25 cellular contexts compared by ENCODE assay signal in the genomic region with DNA sequence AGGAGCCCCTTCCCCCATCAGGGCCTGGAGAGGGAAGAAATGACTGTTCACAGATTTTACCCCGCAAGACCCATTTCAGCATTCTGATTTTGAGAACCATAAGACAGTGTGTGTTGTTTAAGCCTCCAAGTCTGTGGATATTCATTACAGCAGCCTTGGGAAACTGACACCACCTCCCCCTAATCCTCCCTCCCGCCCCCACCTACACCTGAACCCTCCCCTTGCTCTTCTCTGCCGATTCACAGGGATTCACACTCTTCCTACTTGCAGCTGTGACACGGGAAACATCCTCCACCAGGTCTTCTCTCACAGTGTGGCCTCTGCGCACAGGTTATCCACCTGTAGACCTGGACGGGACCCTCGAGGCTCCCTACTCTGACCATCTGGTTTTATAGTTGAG. TPM values are rescaled to one million over a fixed set of nuclear protein-coding genes. Genes with fewer than 3 reads are reported as not detected.
DNase-seq lines count a peak whose midpoint lies in the region; ATAC-seq and TF ChIP-seq lines count a peak whose summit lies in the region.
"Had no signal": no experiment of that assay in that cellular context is flagged by ENCODE, and none has a peak within 500 bp of the region (broad histone marks: within the 10 kb centered on the region; RNA-seq: fewer than 3 reads in every experiment).

No MANE protein-coding gene starts in this region.

- peaks cover 13% of the 10 kb centered on the region for H3K27me3 Mint-ChIP-seq in nephron progenitor cell (ENCODE audit: low read depth, poor library complexity)
- peaks cover 24% of the 10 kb centered on the region for H3K27me3 Mint-ChIP-seq in T-helper 2 cell treated with Interferon-gamma antibody and Interleukin-4, amounts not matched to agents 5 μg/mL and 100 μg/mL, for 36 hours (ENCODE audit: low read depth)

- H3K4me1 Mint-ChIP-seq in nephron progenitor cell, result peaks cover 45% of the 10 kb centered on the region
- H3K4me1 Mint-ChIP-seq in T-helper 2 cell treated with Interferon-gamma antibody and Interleukin-4, amounts not matched to agents 5 μg/mL and 100 μg/mL, for 36 hours (ENCODE audit: low read depth), result no peaks in the 10 kb centered on the region

- no peak for TF ChIP-seq POLR2A in breast epithelium (IDR thresholded peaks at IDR 0.05)
- TF ChIP-seq POLR2A in esophagus squamous epithelium (IDR thresholded peaks at IDR 0.05), result no peak

- H3K27ac ChIP-seq in BLaER1 (no peak overlapping the region), breast epithelium (peak overlapping the region; percentile 73 to 81), esophagus squamous epithelium (no peak overlapping the region)
- H3K27ac ChIP-seq: C4-2B, SJCRH30 had no signal

- H3K36me3 Mint-ChIP-seq in nephron progenitor cell (ENCODE audit: low read depth), result no peaks in the 10 kb centered on the region
- H3K36me3 Mint-ChIP-seq in T-helper 2 cell treated with Interferon-gamma antibody and Interleukin-4, amounts not matched to agents 5 μg/mL and 100 μg/mL, for 36 hours (ENCODE audit: low read depth), result no peaks in the 10 kb centered on the region
- H3K36me3 Mint-ChIP-seq: CD8-positive, alpha-beta T cell had no signal

- H3K4me2 ChIP-seq in BLaER1, result peak overlapping the region; percentile 73

- DNase-seq in H7 (peak; percentile 52), breast epithelium (ENCODE audit: low spot score in 2 of 2) (no peak), nephron progenitor cell (no peak), NCI-H2029 (lab: John Stamatoyannopoulos, UW) (no peak), esophagus squamous epithelium (lab: John Stamatoyannopoulos, UW) (no peak)
- DNase-seq in T-helper 2 cell treated with Interferon-gamma antibody and Interleukin-4, amounts not matched to agents 5 μg/mL and 100 μg/mL, for 36 hours (ENCODE audit: low spot score), result no peak
- DNase-seq: AML-193; CD8-positive, alpha-beta T cell; DND-41; Kasumi-1; MV-4-11; NCI-H1105; NCI-H1436 treated with DMSO at 0.1 percent for 48 hours; NCI-H2081; NCI-H2171; NCI-H226; NCI-H510A; NCI-H69; SJCRH30 had no signal

- 68 to 79% methylated on average over 4 to 5 of the region's 7 CpGs for WGBS in esophagus squamous epithelium, 2 donors

- H3K4me1 ChIP-seq in BLaER1 (peaks cover 33% of the 10 kb centered on the region), breast epithelium (no peaks in the 10 kb centered on the region), esophagus squamous epithelium (peaks cover 3 to 55% (median 6%) of the 10 kb centered on the region in 3 donors)
- H3K4me1 ChIP-seq: SJCRH30 had no signal

- H3K4me3 ChIP-seq in BLaER1, result no peak overlapping the region
- H3K4me3 ChIP-seq in H7 (ENCODE audit: insufficient read depth, low read depth, low read length), result no peak overlapping the region
- no peak overlapping the region for H3K4me3 ChIP-seq in breast epithelium
- no peak overlapping the region for H3K4me3 ChIP-seq in esophagus squamous epithelium
- H3K4me3 ChIP-seq: K562, SJCRH30 had no signal

- H4K20me1 ChIP-seq in BLaER1, result no peaks in the 10 kb centered on the region

- H3K27ac Mint-ChIP-seq in nephron progenitor cell, result peak overlapping the region; percentile 35
- no peak overlapping the region for H3K27ac Mint-ChIP-seq in T-helper 2 cell treated with Interferon-gamma antibody and Interleukin-4, amounts not matched to agents 5 μg/mL and 100 μg/mL, for 36 hours
- H3K27ac Mint-ChIP-seq: CD8-positive, alpha-beta T cell had no signal

- no peaks in the 10 kb centered on the region; the same call in 1 of the 2 replicates for H3K27me3 ChIP-seq in BLaER1
- H3K27me3 ChIP-seq in H7 (ENCODE audit: control insufficient read depth, insufficient read depth, low read length), result no peaks in the 10 kb centered on the region; the same call in 1 of the 2 replicates
- no peaks in the 10 kb centered on the region for H3K27me3 ChIP-seq in breast epithelium
- peaks cover 0 to 66% (median 0%) of the 10 kb centered on the region in 4 donors for H3K27me3 ChIP-seq in esophagus squamous epithelium

- intact Hi-C loops in breast epithelium (cut with DNase I; ENCODE audit: low total_unique reads), result no loop called here
- intact Hi-C loops in esophagus squamous epithelium (cut with DNase I), result no loop called here

- no peaks in the 10 kb centered on the region for H3K9me3 ChIP-seq in BLaER1
- no peaks in the 10 kb centered on the region for H3K9me3 ChIP-seq in breast epithelium
- no peaks in the 10 kb centered on the region for H3K9me3 ChIP-seq in esophagus squamous epithelium
- H3K9me3 ChIP-seq: SJCRH30 had no signal

- no peak for ATAC-seq in GM19395 (IDR thresholded peaks at IDR 0.05; ENCODE audit: unreplicated experiment)
- ATAC-seq: CD8-positive, alpha-beta T cell; K562; Right ventricle myocardium inferior; SK-N-SH treated with all-trans-retinoic acid at 6 μM for 48 hours had no signal

- H3K9me3 Mint-ChIP-seq in nephron progenitor cell, result no peaks in the 10 kb centered on the region
- H3K9me3 Mint-ChIP-seq in T-helper 2 cell treated with Interferon-gamma antibody and Interleukin-4, amounts not matched to agents 5 μg/mL and 100 μg/mL, for 36 hours, result no peaks in the 10 kb centered on the region
- H3K9me3 Mint-ChIP-seq: CD8-positive, alpha-beta T cell had no signal

- H3K36me3 ChIP-seq in BLaER1 (no peaks in the 10 kb centered on the region), H7 (replicated peaks; ENCODE audit: control insufficient read depth, insufficient read depth, low read length) (no peaks in the 10 kb centered on the region), breast epithelium (no peaks in the 10 kb centered on the region), esophagus squamous epithelium (no peaks in the 10 kb centered on the region)
- H3K36me3 ChIP-seq: SJCRH30 had no signal

- TF ChIP-seq CTCF in breast epithelium (IDR thresholded peaks at IDR 0.05), result no peak
- TF ChIP-seq CTCF in nephron progenitor cell (IDR thresholded peaks at IDR 0.05), result no peak
- TF ChIP-seq CTCF in esophagus squamous epithelium (IDR thresholded peaks at IDR 0.05), result no peak

- H3K9ac ChIP-seq in BLaER1, result no peak overlapping the region

- no peak overlapping the region for H3K4me3 Mint-ChIP-seq in nephron progenitor cell
- no peak overlapping the region for H3K4me3 Mint-ChIP-seq in T-helper 2 cell treated with Interferon-gamma antibody and Interleukin-4, amounts not matched to agents 5 μg/mL and 100 μg/mL, for 36 hours
- H3K4me3 Mint-ChIP-seq: CD8-positive, alpha-beta T cell had no signal

RNA-seq across cellular contexts. Expression of gene RIPK4, which starts 50.1 kb away (rescaled TPM):
- total RNA-seq in H7 (2014; rRNA removed; shearing (Covaris generic)), result 10.5 and 11.7 TPM in 2 replicates
- total RNA-seq in breast epithelium (10 to 100 TPM in 2 of 3 donors, not detected in 1; 15.7 to 30.3 TPM), esophagus squamous epithelium (10 to 100 TPM; 41.1 to 93.5 (median 68.8) TPM)
- total RNA-seq: K562, SJCRH30 had no signal

Comparison
In these comparisons a context has a peak if more than half of its experiments do, and no peak if none do; other contexts are left out.
1. H3K27ac ChIP-seq: peak in breast epithelium (2 of 2); none in BLaER1 (single experiment) and esophagus squamous epithelium (0 of 4).